Comparison of ENCODE assay signal across 1 cellular context in the genomic region with DNA sequence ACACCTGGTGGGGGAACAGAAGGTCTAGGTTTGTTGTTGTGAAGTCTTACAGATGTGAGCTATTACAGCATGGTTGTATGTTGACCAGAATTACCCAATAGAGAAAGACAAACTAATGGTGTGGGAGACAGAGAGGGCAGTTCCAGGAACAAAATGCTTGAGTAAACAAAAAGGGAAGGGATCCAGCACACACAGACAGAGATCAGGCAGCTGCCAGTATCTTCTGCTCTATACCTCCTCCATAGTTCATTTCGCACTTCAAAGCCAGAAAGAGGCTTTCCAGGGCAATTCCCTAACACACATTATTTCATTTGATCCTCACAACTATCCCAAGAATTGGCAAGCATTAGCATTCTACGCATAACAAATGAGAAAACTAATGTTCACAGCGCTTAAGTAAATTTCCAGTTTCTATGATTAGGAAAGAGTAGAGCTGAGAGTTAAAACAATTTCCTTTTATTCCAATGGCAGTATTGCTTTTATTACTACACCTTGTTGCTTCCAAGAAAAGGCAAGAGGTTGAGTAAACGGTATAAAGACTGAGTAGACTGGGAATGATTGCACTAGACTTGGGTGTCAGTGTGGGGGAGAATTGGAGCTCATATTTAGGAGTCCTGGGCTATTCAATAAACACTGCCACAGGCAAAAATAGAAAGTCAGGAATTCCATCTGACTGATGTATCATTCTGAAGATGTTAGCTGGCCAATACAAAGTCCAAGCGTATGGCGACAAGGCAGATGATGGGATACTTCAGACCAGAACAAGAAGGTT.
TF ChIP-seq lines count a peak whose summit lies in the region.

No MANE protein-coding gene starts in this region.

TF ChIP-seq in HepG2, 621 proteins besides CTCF, POLR2A, EP300 and RAD21 (continued from another document and continues in another):
- TF ChIP-seq, protein P1, sequence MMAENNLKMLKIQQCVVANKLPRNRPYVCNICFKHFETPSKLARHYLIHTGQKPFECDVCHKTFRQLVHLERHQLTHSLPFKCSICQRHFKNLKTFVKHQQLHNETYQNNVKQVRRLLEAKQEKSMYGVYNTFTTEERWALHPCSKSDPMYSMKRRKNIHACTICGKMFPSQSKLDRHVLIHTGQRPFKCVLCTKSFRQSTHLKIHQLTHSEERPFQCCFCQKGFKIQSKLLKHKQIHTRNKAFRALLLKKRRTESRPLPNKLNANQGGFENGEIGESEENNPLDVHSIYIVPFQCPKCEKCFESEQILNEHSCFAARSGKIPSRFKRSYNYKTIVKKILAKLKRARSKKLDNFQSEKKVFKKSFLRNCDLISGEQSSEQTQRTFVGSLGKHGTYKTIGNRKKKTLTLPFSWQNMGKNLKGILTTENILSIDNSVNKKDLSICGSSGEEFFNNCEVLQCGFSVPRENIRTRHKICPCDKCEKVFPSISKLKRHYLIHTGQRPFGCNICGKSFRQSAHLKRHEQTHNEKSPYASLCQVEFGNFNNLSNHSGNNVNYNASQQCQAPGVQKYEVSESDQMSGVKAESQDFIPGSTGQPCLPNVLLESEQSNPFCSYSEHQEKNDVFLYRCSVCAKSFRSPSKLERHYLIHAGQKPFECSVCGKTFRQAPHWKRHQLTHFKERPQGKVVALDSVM (CRISPR knock-in tag; IDR thresholded peaks at IDR 0.05), result no peak
- TF ChIP-seq ZNF747 (CRISPR knock-in tag; IDR thresholded peaks at IDR 0.05; ENCODE audit: borderline replicate concordance) (no peak), ZBTB7A (CRISPR knock-in tag; IDR thresholded peaks at IDR 0.05) (no peak), ZNF605 (CRISPR knock-in tag; IDR thresholded peaks at IDR 0.05) (no peak), HNRNPK (IDR thresholded peaks at IDR 0.05; ENCODE audit: low read depth, low read length, poor library complexity, severe bottlenecking) (no peak), SMYD3 (CRISPR knock-in tag; IDR thresholded peaks at IDR 0.05) (no peak), PHB2 (IDR thresholded peaks at IDR 0.05; ENCODE audit: partially characterized antibody) (no peak), ZNF607 (CRISPR knock-in tag; IDR thresholded peaks at IDR 0.05; ENCODE audit: borderline replicate concordance) (no peak), TEAD3 (CRISPR knock-in tag; optimal IDR thresholded peaks at IDR 0.05; ENCODE audit: borderline replicate concordance) (peak; percentile 34), MED1 (CRISPR knock-in tag; IDR thresholded peaks at IDR 0.05) (no peak), ZNF614 (CRISPR knock-in tag; IDR thresholded peaks at IDR 0.05; ENCODE audit: borderline replicate concordance) (peak; percentile 38; the same call in 1 of the 2 replicates), BRD4 (CRISPR knock-in tag; IDR thresholded peaks at IDR 0.05) (no peak), HHEX (CRISPR knock-in tag; IDR thresholded peaks at IDR 0.05) (0 out of 2 replicates have a peak, but pooled peaks have one; percentile 10), NFKBIZ (CRISPR knock-in tag; IDR thresholded peaks at IDR 0.05) (0 out of 2 replicates have a peak, but pooled peaks have one; percentile 70), EHMT2 (IDR thresholded peaks at IDR 0.05; ENCODE audit: borderline replicate concordance, low read depth, low read length) (peak; percentile 47; the same call in 1 of the 2 replicates), FOXP1 (IDR thresholded peaks at IDR 0.05) (0 out of 2 replicates have a peak, but pooled peaks have one; percentile 20), FOXP1 (CRISPR knock-in tag; IDR thresholded peaks at IDR 0.05) (peak; percentile 84), STAT5B (CRISPR knock-in tag; IDR thresholded peaks at IDR 0.05) (no peak), ZMYM3 (CRISPR knock-in tag; IDR thresholded peaks at IDR 0.05) (0 out of 2 replicates have a peak, but pooled peaks have one; percentile 25), ZNF282 (IDR thresholded peaks at IDR 0.05; ENCODE audit: partially characterized antibody) (no peak), ZNF382 (CRISPR knock-in tag; IDR thresholded peaks at IDR 0.05; ENCODE audit: borderline replicate concordance) (no peak), PRMT3 (CRISPR knock-in tag; IDR thresholded peaks at IDR 0.05; ENCODE audit: borderline replicate concordance, low read depth) (no peak), PITX1 (CRISPR knock-in tag; IDR thresholded peaks at IDR 0.05) (peak; percentile 49; the same call in 1 of the 2 replicates), ZNF7 (CRISPR knock-in tag; IDR thresholded peaks at IDR 0.05) (no peak), GFI1 (CRISPR knock-in tag; IDR thresholded peaks at IDR 0.05; ENCODE audit: borderline replicate concordance) (no peak), LCORL (IDR thresholded peaks at IDR 0.05) (no peak), LCORL (CRISPR knock-in tag; IDR thresholded peaks at IDR 0.05) (peak; percentile 76; the same call in 1 of the 2 replicates), NR2F6 (IDR thresholded peaks at IDR 0.05) (no peak), NR2F6 (CRISPR knock-in tag; IDR thresholded peaks at IDR 0.05) (peak; percentile 38; the same call in 1 of the 2 replicates), SOX5 (CRISPR knock-in tag; IDR thresholded peaks at IDR 0.05; ENCODE audit: borderline replicate concordance) (peak; percentile 70; the same call in 1 of the 2 replicates), NFRKB (IDR thresholded peaks at IDR 0.05) (no peak), POLR2G (IDR thresholded peaks at IDR 0.05; ENCODE audit: low read depth, low read length) (no peak), CENPX (CRISPR knock-in tag; IDR thresholded peaks at IDR 0.05) (no peak), HMG20A (CRISPR knock-in tag; IDR thresholded peaks at IDR 0.05; ENCODE audit: borderline replicate concordance) (peak; percentile 70; the same call in 1 of the 2 replicates), ZNF460 (CRISPR knock-in tag; IDR thresholded peaks at IDR 0.05; ENCODE audit: borderline replicate concordance) (no peak), ZNF713 (CRISPR knock-in tag; IDR thresholded peaks at IDR 0.05) (no peak), FOXC1 (CRISPR knock-in tag; IDR thresholded peaks at IDR 0.05; ENCODE audit: borderline replicate concordance) (no peak), ZNF788 (CRISPR knock-in tag; IDR thresholded peaks at IDR 0.05; ENCODE audit: borderline replicate concordance) (no peak), ZNF644 (CRISPR knock-in tag; IDR thresholded peaks at IDR 0.05; ENCODE audit: low read depth) (peak; percentile 89), ISL2 (CRISPR knock-in tag; IDR thresholded peaks at IDR 0.05) (peak; percentile 61; the same call in 1 of the 2 replicates), MIXL1 (CRISPR knock-in tag; IDR thresholded peaks at IDR 0.05) (peak; percentile 62; the same call in 1 of the 2 replicates)
- TF ChIP-seq, protein P2, sequence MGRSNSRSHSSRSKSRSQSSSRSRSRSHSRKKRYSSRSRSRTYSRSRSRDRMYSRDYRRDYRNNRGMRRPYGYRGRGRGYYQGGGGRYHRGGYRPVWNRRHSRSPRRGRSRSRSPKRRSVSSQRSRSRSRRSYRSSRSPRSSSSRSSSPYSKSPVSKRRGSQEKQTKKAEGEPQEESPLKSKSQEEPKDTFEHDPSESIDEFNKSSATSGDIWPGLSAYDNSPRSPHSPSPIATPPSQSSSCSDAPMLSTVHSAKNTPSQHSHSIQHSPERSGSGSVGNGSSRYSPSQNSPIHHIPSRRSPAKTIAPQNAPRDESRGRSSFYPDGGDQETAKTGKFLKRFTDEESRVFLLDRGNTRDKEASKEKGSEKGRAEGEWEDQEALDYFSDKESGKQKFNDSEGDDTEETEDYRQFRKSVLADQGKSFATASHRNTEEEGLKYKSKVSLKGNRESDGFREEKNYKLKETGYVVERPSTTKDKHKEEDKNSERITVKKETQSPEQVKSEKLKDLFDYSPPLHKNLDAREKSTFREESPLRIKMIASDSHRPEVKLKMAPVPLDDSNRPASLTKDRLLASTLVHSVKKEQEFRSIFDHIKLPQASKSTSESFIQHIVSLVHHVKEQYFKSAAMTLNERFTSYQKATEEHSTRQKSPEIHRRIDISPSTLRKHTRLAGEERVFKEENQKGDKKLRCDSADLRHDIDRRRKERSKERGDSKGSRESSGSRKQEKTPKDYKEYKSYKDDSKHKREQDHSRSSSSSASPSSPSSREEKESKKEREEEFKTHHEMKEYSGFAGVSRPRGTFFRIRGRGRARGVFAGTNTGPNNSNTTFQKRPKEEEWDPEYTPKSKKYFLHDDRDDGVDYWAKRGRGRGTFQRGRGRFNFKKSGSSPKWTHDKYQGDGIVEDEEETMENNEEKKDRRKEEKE (IDR thresholded peaks at IDR 0.05), result no peak
- TF ChIP-seq, protein P3, sequence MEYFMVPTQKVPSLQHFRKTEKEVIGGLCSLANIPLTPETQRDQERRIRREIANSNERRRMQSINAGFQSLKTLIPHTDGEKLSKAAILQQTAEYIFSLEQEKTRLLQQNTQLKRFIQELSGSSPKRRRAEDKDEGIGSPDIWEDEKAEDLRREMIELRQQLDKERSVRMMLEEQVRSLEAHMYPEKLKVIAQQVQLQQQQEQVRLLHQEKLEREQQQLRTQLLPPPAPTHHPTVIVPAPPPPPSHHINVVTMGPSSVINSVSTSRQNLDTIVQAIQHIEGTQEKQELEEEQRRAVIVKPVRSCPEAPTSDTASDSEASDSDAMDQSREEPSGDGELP (IDR thresholded peaks at IDR 0.05; ENCODE audit: borderline replicate concordance, low read depth), result peak; percentile 63; the same call in 1 of the 2 replicates
- TF ChIP-seq, protein P4, sequence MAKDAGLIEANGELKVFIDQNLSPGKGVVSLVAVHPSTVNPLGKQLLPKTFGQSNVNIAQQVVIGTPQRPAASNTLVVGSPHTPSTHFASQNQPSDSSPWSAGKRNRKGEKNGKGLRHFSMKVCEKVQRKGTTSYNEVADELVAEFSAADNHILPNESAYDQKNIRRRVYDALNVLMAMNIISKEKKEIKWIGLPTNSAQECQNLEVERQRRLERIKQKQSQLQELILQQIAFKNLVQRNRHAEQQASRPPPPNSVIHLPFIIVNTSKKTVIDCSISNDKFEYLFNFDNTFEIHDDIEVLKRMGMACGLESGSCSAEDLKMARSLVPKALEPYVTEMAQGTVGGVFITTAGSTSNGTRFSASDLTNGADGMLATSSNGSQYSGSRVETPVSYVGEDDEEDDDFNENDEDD (CRISPR knock-in tag; IDR thresholded peaks at IDR 0.05; ENCODE audit: borderline replicate concordance), result no peak
- TF ChIP-seq, protein P5, sequence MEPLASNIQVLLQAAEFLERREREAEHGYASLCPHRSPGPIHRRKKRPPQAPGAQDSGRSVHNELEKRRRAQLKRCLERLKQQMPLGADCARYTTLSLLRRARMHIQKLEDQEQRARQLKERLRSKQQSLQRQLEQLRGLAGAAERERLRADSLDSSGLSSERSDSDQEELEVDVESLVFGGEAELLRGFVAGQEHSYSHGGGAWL (CRISPR knock-in tag; IDR thresholded peaks at IDR 0.05), result no peak
- TF ChIP-seq, protein P6, sequence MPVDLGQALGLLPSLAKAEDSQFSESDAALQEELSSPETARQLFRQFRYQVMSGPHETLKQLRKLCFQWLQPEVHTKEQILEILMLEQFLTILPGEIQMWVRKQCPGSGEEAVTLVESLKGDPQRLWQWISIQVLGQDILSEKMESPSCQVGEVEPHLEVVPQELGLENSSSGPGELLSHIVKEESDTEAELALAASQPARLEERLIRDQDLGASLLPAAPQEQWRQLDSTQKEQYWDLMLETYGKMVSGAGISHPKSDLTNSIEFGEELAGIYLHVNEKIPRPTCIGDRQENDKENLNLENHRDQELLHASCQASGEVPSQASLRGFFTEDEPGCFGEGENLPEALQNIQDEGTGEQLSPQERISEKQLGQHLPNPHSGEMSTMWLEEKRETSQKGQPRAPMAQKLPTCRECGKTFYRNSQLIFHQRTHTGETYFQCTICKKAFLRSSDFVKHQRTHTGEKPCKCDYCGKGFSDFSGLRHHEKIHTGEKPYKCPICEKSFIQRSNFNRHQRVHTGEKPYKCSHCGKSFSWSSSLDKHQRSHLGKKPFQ (CRISPR knock-in tag; IDR thresholded peaks at IDR 0.05; ENCODE audit: insufficient replicate concordance), result no peak
- TF ChIP-seq, protein P7, sequence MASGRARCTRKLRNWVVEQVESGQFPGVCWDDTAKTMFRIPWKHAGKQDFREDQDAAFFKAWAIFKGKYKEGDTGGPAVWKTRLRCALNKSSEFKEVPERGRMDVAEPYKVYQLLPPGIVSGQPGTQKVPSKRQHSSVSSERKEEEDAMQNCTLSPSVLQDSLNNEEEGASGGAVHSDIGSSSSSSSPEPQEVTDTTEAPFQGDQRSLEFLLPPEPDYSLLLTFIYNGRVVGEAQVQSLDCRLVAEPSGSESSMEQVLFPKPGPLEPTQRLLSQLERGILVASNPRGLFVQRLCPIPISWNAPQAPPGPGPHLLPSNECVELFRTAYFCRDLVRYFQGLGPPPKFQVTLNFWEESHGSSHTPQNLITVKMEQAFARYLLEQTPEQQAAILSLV (CRISPR knock-in tag; IDR thresholded peaks at IDR 0.05; ENCODE audit: borderline replicate concordance), result no peak
- TF ChIP-seq, protein P8, sequence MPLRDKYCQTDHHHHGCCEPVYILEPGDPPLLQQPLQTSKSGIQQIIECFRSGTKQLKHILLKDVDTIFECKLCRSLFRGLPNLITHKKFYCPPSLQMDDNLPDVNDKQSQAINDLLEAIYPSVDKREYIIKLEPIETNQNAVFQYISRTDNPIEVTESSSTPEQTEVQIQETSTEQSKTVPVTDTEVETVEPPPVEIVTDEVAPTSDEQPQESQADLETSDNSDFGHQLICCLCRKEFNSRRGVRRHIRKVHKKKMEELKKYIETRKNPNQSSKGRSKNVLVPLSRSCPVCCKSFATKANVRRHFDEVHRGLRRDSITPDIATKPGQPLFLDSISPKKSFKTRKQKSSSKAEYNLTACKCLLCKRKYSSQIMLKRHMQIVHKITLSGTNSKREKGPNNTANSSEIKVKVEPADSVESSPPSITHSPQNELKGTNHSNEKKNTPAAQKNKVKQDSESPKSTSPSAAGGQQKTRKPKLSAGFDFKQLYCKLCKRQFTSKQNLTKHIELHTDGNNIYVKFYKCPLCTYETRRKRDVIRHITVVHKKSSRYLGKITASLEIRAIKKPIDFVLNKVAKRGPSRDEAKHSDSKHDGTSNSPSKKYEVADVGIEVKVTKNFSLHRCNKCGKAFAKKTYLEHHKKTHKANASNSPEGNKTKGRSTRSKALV (CRISPR knock-in tag; IDR thresholded peaks at IDR 0.05), result peak; percentile 50; the same call in 1 of the 2 replicates
- TF ChIP-seq, protein P9, sequence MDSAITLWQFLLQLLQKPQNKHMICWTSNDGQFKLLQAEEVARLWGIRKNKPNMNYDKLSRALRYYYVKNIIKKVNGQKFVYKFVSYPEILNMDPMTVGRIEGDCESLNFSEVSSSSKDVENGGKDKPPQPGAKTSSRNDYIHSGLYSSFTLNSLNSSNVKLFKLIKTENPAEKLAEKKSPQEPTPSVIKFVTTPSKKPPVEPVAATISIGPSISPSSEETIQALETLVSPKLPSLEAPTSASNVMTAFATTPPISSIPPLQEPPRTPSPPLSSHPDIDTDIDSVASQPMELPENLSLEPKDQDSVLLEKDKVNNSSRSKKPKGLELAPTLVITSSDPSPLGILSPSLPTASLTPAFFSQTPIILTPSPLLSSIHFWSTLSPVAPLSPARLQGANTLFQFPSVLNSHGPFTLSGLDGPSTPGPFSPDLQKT (CRISPR knock-in tag; IDR thresholded peaks at IDR 0.05; ENCODE audit: borderline replicate concordance), result no peak
